In genomic region chr2:219727771-219728429, GRCh38 we compare ENCODE assay signal across 1 cellular context.
TF ChIP-seq lines count a peak whose summit lies in the region.

No MANE protein-coding gene starts in this region.

TF ChIP-seq in HEK293, 187 proteins besides CTCF, POLR2A, EP300 and RAD21 (continued from another document):
- TF ChIP-seq TSHZ1 (tag by site-specific recombination; IDR thresholded peaks at IDR 0.05; ENCODE audit: borderline replicate concordance) (no peak), ZNF792 (tag by site-specific recombination; IDR thresholded peaks at IDR 0.05) (no peak), ZNF692 (tag by site-specific recombination; IDR thresholded peaks at IDR 0.05) (peak; percentile 71), ZNF639 (tag by site-specific recombination; IDR thresholded peaks at IDR 0.05) (no peak), ZNF48 (tag by site-specific recombination; IDR thresholded peaks at IDR 0.05) (no peak), GLIS2 (tag by site-specific recombination; IDR thresholded peaks at IDR 0.05) (no peak), SALL2 (tag by site-specific recombination; IDR thresholded peaks at IDR 0.05; ENCODE audit: borderline replicate concordance) (no peak), TRIM28 (IDR thresholded peaks at IDR 0.05; ENCODE audit: borderline replicate concordance, low read length) (0 out of 2 replicates have a peak, but pooled peaks have one; percentile 39)
